16 cellular contexts compared by ENCODE assay signal in the genomic region with DNA sequence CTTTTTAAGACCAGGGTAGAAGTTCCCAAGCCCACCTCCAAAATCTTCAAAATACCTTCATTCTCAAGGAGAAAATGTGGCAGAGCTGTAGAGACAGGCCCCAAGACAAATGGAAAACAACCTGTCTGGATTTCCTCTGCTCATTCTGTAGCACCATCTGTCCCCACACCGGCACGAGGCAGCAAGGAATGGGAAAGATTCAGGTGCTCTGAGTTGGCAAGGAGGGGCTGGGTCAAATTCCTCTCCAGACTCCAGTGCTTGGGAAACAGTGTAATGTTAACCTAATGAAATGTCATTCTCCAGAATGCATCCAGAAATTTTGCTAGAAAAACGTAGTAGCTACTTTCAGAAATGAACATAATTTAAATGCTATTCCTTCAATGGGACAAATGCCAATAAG.
"Had no signal": no experiment of that assay in that cellular context is flagged by ENCODE, and none has a peak within 500 bp of the region (broad histone marks: within the 10 kb centered on the region; RNA-seq: fewer than 3 reads in every experiment).

No MANE protein-coding gene starts in this region.

- H3K4me1 ChIP-seq: neural progenitor cell had no signal

- H3K4me3 Mint-ChIP-seq: activated naive CD4-positive, alpha-beta T cell treated with anti-CD3 and anti-CD28 coated beads, Interleukin-2, amount 50 U/mL, for 24 hours; dendritic cell treated with granulocyte-macrophage colony-stimulating factor and Interleukin-4, amounts not matched to agents 40 ng/mL and 50 ng/mL, for 4 days; neural progenitor cell had no signal

- H3K9me3 ChIP-seq: heart left ventricle, thoracic aorta had no signal

- H3K9me3 Mint-ChIP-seq: activated naive CD4-positive, alpha-beta T cell treated with anti-CD3 and anti-CD28 coated beads, Interleukin-2, amount 50 U/mL, for 24 hours; activated T-helper 2 cell treated with anti-CD3 and anti-CD28 coated beads, Interferon-gamma antibody, Interleukin-2, Interleukin-4, amounts not matched to agents 10 μg/mL and 5 μg/mL and 100 μg/mL, durations not matched to agents 14 hours and 24 hours and 36 hours; dendritic cell treated with granulocyte-macrophage colony-stimulating factor and Interleukin-4, amounts not matched to agents 40 ng/mL and 50 ng/mL, for 4 days; neural progenitor cell had no signal

- H3K27ac ChIP-seq: epithelial cell of prostate, heart left ventricle, neural progenitor cell, thoracic aorta had no signal

- H3K27me3 ChIP-seq: heart left ventricle, neural progenitor cell had no signal

- ATAC-seq: left cardiac atrium, sciatic nerve had no signal

- H3K27ac Mint-ChIP-seq: activated T-helper 2 cell treated with anti-CD3 and anti-CD28 coated beads, Interferon-gamma antibody, Interleukin-2, Interleukin-4, amounts not matched to agents 10 μg/mL and 5 μg/mL and 100 μg/mL, durations not matched to agents 14 hours and 24 hours and 36 hours; dendritic cell treated with granulocyte-macrophage colony-stimulating factor and Interleukin-4, amounts not matched to agents 40 ng/mL and 50 ng/mL, for 4 days; neural progenitor cell had no signal

- H3K4me3 ChIP-seq: heart left ventricle, lung, neural progenitor cell, thoracic aorta had no signal

- DNase-seq: activated CD4-positive, alpha-beta T cell treated with anti-CD3 and anti-CD28 coated beads for 48 hours; anterior cingulate cortex; cerebellar nuclear complex; effector memory CD4-positive, alpha-beta T cell; foreskin melanocyte; heart left ventricle; left cardiac atrium; stimulated activated CD4-positive, alpha-beta T cell treated with anti-CD3 and anti-CD28 coated beads, Interleukin-1b, Interleukin-23, amount 100 ng/mL, for 48 hours had no signal

- H3K27me3 Mint-ChIP-seq: activated naive CD4-positive, alpha-beta T cell treated with anti-CD3 and anti-CD28 coated beads, Interleukin-2, amount 50 U/mL, for 24 hours; dendritic cell treated with granulocyte-macrophage colony-stimulating factor and Interleukin-4, amounts not matched to agents 40 ng/mL and 50 ng/mL, for 4 days had no signal

- H3K4me2 ChIP-seq: neural progenitor cell had no signal

- H2AFZ ChIP-seq: neural progenitor cell had no signal
